In genomic region chr18:51279367-51279984, GRCh38 we compare ENCODE assay signal across 14 cellular contexts.
DNase-seq lines count a peak whose midpoint lies in the region; ATAC-seq and TF ChIP-seq lines count a peak whose summit lies in the region.
"Had no signal": no experiment of that assay in that cellular context is flagged by ENCODE, and none has a peak within 500 bp of the region (broad histone marks: within the 10 kb centered on the region; RNA-seq: fewer than 3 reads in every experiment).

No MANE protein-coding gene starts in this region.

- no peak overlapping the region for H3K4me3 ChIP-seq in SK-N-SH (ENCODE audit: low read depth in 2 of 2, low read length in 1 of 2)
- H3K4me3 ChIP-seq: coronary artery, spleen had no signal

- no peak for TF ChIP-seq CTCF in GM13977 (IDR thresholded peaks at IDR 0.05; ENCODE audit: extremely low read depth, insufficient read depth, missing control alignments)
- TF ChIP-seq CTCF in SK-N-SH (IDR thresholded peaks at IDR 0.05), result no peak

- DNase-seq in GM13977 (ENCODE audit: low spot score) (peak; percentile 20), amniotic epithelial cell (ENCODE audit: low read depth) (peak; percentile 29), SK-N-SH (no peak), 8988T (no peak), LoVo (ENCODE audit: low spot score) (no peak), NCI-H2171 treated with DMSO at 0.1 percent for 48 hours (lab: John Stamatoyannopoulos, UW) (no peak)
- DNase-seq: DND-41; islet precursor cell; naive thymus-derived CD8-positive, alpha-beta T cell; NCI-H2171; spleen had no signal

- TF ChIP-seq RAD21 in SK-N-SH (IDR thresholded peaks at IDR 0.05; ENCODE audit: low read length), result no peak

- H3F3A ChIP-seq in SK-N-SH (replicated peaks; ENCODE audit: insufficient read depth), result no peaks in the 10 kb centered on the region

- H3K9ac ChIP-seq in SK-N-SH, result no peak overlapping the region

- no peaks in the 10 kb centered on the region for H3K9me3 ChIP-seq in SK-N-SH
- H3K9me3 ChIP-seq: spleen had no signal

- H3K79me2 ChIP-seq in SK-N-SH (ENCODE audit: insufficient read depth), result no peaks in the 10 kb centered on the region

- H3K9me2 ChIP-seq in SK-N-SH, result no peaks in the 10 kb centered on the region

- no peaks in the 10 kb centered on the region for H4K20me1 ChIP-seq in SK-N-SH (ENCODE audit: insufficient read depth)

- TF ChIP-seq EP300 in SK-N-SH (IDR thresholded peaks at IDR 0.05; ENCODE audit: borderline replicate concordance in 1 of 2, low read depth in 1 of 2, low read length in 1 of 2), result no peak

- no peak overlapping the region for H2AFZ ChIP-seq in SK-N-SH (ENCODE audit: low read depth)

- H3K27ac ChIP-seq in SK-N-SH (ENCODE audit: low read depth in 2 of 2, low read length in 1 of 2), result no peak overlapping the region
- H3K27ac ChIP-seq: coronary artery, spleen had no signal

- peak; percentile 76 for ATAC-seq in GM21381 (IDR thresholded peaks at IDR 0.05; ENCODE audit: unreplicated experiment)
- peak; percentile 84 for ATAC-seq in HG03135 (IDR thresholded peaks at IDR 0.05; ENCODE audit: unreplicated experiment)
- ATAC-seq: naive thymus-derived CD8-positive, alpha-beta T cell had no signal

- no peaks in the 10 kb centered on the region for H3K27me3 ChIP-seq in SK-N-SH (ENCODE audit: insufficient read depth)
- H3K27me3 ChIP-seq: spleen had no signal

- CTCF ChIA-PET in SK-N-SH (lab: Yijun Ruan, JAX), result interaction anchor here (0.6 to 2.4 kb wide), 4 partner anchors 8 to 105 kb away, joined by 3 to 15 read pairs (median 4); no protein-coding TSS in a partner anchor

- H3K36me3 ChIP-seq in SK-N-SH (replicated peaks in 1 of 2; ENCODE audit: control insufficient read depth in 1 of 2, insufficient read depth in 2 of 2, low read length in 1 of 2), result no peaks in the 10 kb centered on the region
- H3K36me3 ChIP-seq: spleen had no signal

- 70% methylated on average over 2 of the region's 2 CpGs for WGBS in SK-N-SH (ENCODE audit: low lambda C conversion rate)

- in situ Hi-C loops in GM13977 (cut with MboI; ENCODE audit: low pct_unique_long_range_greater_than_20kb, low sequenced_read_pairs, unreplicated experiment), result no loop called here

- peaks cover 0 to 4% of the 10 kb centered on the region in 2 experiments; a peak in 1 of 4 replicates for H3K4me1 ChIP-seq in SK-N-SH (ENCODE audit: control insufficient read depth in 1 of 2, insufficient read depth in 2 of 2, low read depth in 1 of 2, low read length in 1 of 2)
- H3K4me1 ChIP-seq: spleen had no signal

- no peak overlapping the region for H3K4me2 ChIP-seq in SK-N-SH

- POLR2A ChIA-PET in SK-N-SH (lab: Yijun Ruan, JAX), result no interaction called here

TF ChIP-seq in SK-N-SH, 30 proteins besides CTCF, POLR2A, EP300 and RAD21 (continues in another document):
- TF ChIP-seq FOSL2 (IDR thresholded peaks at IDR 0.05; ENCODE audit: borderline replicate concordance, low read depth) (no peak), TAF1 (IDR thresholded peaks at IDR 0.05; ENCODE audit: borderline replicate concordance, low read depth, low read length) (no peak), SMC3 (IDR thresholded peaks at IDR 0.05; ENCODE audit: low read depth, low read length) (no peak), GATA2 (CRISPR knock-in tag; IDR thresholded peaks at IDR 0.05) (no peak), SIN3A (IDR thresholded peaks at IDR 0.05; ENCODE audit: borderline replicate concordance, low read depth, low read length) (no peak), ZBTB33 (IDR thresholded peaks at IDR 0.05; ENCODE audit: borderline replicate concordance, low read depth) (no peak), MXI1 (IDR thresholded peaks at IDR 0.05; ENCODE audit: low read depth, low read length) (no peak), RFX5 (IDR thresholded peaks at IDR 0.05; ENCODE audit: low read length) (no peak), FOXM1 (IDR thresholded peaks at IDR 0.05; ENCODE audit: low read depth) (no peak), GABPA (IDR thresholded peaks at IDR 0.05; ENCODE audit: low read depth) (no peak), TCF12 (IDR thresholded peaks at IDR 0.05) (no peak), USF2 (IDR thresholded peaks at IDR 0.05; ENCODE audit: borderline replicate concordance, low read depth, low read length) (no peak), MEF2A (IDR thresholded peaks at IDR 0.05; ENCODE audit: borderline replicate concordance, low read depth) (no peak), REST (IDR thresholded peaks at IDR 0.05; ENCODE audit: low read depth, low read length) (no peak)
- TF ChIP-seq, protein P1, sequence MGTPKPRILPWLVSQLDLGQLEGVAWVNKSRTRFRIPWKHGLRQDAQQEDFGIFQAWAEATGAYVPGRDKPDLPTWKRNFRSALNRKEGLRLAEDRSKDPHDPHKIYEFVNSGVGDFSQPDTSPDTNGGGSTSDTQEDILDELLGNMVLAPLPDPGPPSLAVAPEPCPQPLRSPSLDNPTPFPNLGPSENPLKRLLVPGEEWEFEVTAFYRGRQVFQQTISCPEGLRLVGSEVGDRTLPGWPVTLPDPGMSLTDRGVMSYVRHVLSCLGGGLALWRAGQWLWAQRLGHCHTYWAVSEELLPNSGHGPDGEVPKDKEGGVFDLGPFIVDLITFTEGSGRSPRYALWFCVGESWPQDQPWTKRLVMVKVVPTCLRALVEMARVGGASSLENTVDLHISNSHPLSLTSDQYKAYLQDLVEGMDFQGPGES (IDR thresholded peaks at IDR 0.05; ENCODE audit: low read depth, low read length), result no peak
- TF ChIP-seq, protein P2, sequence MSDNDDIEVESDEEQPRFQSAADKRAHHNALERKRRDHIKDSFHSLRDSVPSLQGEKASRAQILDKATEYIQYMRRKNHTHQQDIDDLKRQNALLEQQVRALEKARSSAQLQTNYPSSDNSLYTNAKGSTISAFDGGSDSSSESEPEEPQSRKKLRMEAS (IDR thresholded peaks at IDR 0.05; ENCODE audit: low read depth), result no peak
- TF ChIP-seq, protein P3, sequence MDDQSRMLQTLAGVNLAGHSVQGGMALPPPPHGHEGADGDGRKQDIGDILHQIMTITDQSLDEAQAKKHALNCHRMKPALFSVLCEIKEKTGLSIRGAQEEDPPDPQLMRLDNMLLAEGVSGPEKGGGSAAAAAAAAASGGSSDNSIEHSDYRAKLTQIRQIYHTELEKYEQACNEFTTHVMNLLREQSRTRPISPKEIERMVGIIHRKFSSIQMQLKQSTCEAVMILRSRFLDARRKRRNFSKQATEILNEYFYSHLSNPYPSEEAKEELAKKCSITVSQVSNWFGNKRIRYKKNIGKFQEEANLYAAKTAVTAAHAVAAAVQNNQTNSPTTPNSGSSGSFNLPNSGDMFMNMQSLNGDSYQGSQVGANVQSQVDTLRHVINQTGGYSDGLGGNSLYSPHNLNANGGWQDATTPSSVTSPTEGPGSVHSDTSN (IDR thresholded peaks at IDR 0.05), result no peak
- TF ChIP-seq, protein P4, sequence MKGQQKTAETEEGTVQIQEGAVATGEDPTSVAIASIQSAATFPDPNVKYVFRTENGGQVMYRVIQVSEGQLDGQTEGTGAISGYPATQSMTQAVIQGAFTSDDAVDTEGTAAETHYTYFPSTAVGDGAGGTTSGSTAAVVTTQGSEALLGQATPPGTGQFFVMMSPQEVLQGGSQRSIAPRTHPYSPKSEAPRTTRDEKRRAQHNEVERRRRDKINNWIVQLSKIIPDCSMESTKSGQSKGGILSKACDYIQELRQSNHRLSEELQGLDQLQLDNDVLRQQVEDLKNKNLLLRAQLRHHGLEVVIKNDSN (IDR thresholded peaks at IDR 0.05; ENCODE audit: borderline replicate concordance, low read depth), result no peak

Comparison
In these comparisons a context has a peak if more than half of its experiments do, and no peak if none do; other contexts are left out.
1. DNase-seq: peak in GM13977 (single experiment) and amniotic epithelial cell (single experiment); none in SK-N-SH (single experiment), 8988T (single experiment), LoVo (single experiment) and NCI-H2171 treated with DMSO at 0.1 percent for 48 hours (single experiment).